In genomic region chr1:211750599-211750998, GRCh38 we compare ENCODE assay signal across 21 cellular contexts.
"Had no signal": no experiment of that assay in that cellular context is flagged by ENCODE, and none has a peak within 500 bp of the region (broad histone marks: within the 10 kb centered on the region; RNA-seq: fewer than 3 reads in every experiment).

No MANE protein-coding gene starts in this region.

- H3K4me1 Mint-ChIP-seq: activated naive CD4-positive, alpha-beta T cell treated with anti-CD3 and anti-CD28 coated beads, Interleukin-2, amount 50 U/mL, for 24 hours; naive thymus-derived CD4-positive, alpha-beta T cell; stimulated activated effector memory CD8-positive, alpha-beta T cell treated with anti-CD3 and anti-CD28 coated beads, Interleukin-12 subunit alpha, Interleukin-12 subunit beta, amount 100 ng/mL, for 72 hours had no signal

- H3K9me3 Mint-ChIP-seq: activated CD4-positive, alpha-beta memory T cell treated with anti-CD3 and anti-CD28 coated beads for 36 hours; activated naive CD4-positive, alpha-beta T cell treated with anti-CD3 and anti-CD28 coated beads, Interleukin-2, amount 50 U/mL, for 24 hours; activated T-cell treated with anti-CD3 and anti-CD28 coated beads, Interleukin-2, amount 50 U/mL, for 4 hours; naive thymus-derived CD4-positive, alpha-beta T cell; stimulated activated effector memory CD8-positive, alpha-beta T cell treated with anti-CD3 and anti-CD28 coated beads, Interleukin-12 subunit alpha, Interleukin-12 subunit beta, amount 100 ng/mL, for 72 hours had no signal

- DNase-seq: activated CD4-positive, alpha-beta memory T cell treated with anti-CD3 and anti-CD28 coated beads for 36 hours; activated CD4-positive, alpha-beta T cell treated with anti-CD3 and anti-CD28 coated beads for 36 hours; activated CD8-positive, alpha-beta memory T cell treated with anti-CD3 and anti-CD28 coated beads, Interleukin-2, amount 10 ng/mL, durations not matched to agents 7 days and 5 days; activated effector memory CD4-positive, alpha-beta T cell treated with anti-CD3 and anti-CD28 coated beads, Interleukin-2, amount 50 U/mL, for 16 hours; activated T-cell treated with anti-CD3 and anti-CD28 coated beads, Interleukin-2, amount 50 U/mL, for 4 hours; amygdala; body of pancreas; cortex of kidney; effector CD8-positive, alpha-beta T cell; heart left ventricle; left colon; mucosa of descending colon; naive thymus-derived CD4-positive, alpha-beta T cell; pancreas; stimulated activated CD4-positive, alpha-beta T cell treated with anti-CD3 and anti-CD28 coated beads, Interleukin-12 subunit alpha, Interleukin-12 subunit beta, amount 100 ng/mL, for 4 hours; stimulated activated CD4-positive, alpha-beta T cell treated with anti-CD3 and anti-CD28 coated beads, Interleukin-2, amount 100 ng/mL, for 24 hours had no signal

- H3K4me1 ChIP-seq: body of pancreas, pancreas, tibial nerve, vagina had no signal

- ATAC-seq: activated CD8-positive, alpha-beta memory T cell treated with anti-CD3 and anti-CD28 coated beads, Interleukin-2, amount 10 ng/mL, durations not matched to agents 7 days and 5 days; activated T-cell treated with anti-CD3 and anti-CD28 coated beads, Interleukin-2, amount 50 U/mL, for 4 hours; body of pancreas; heart left ventricle; left colon; mucosa of descending colon; naive thymus-derived CD4-positive, alpha-beta T cell; pancreas had no signal

- H3K27me3 ChIP-seq: body of pancreas, heart left ventricle, pancreas, tibial nerve, vagina had no signal

- H3K4me3 ChIP-seq: body of pancreas, heart left ventricle, lung, mucosa of descending colon, pancreas, tibial nerve, vagina had no signal

- H3K27me3 Mint-ChIP-seq: activated CD4-positive, alpha-beta memory T cell treated with anti-CD3 and anti-CD28 coated beads for 36 hours; activated CD4-positive, alpha-beta T cell treated with anti-CD3 and anti-CD28 coated beads for 36 hours; activated CD8-positive, alpha-beta memory T cell treated with anti-CD3 and anti-CD28 coated beads, Interleukin-2, amount 10 ng/mL, durations not matched to agents 7 days and 5 days; activated naive CD4-positive, alpha-beta T cell treated with anti-CD3 and anti-CD28 coated beads, Interleukin-2, amount 50 U/mL, for 24 hours; naive thymus-derived CD4-positive, alpha-beta T cell had no signal

- H3K4me3 Mint-ChIP-seq: activated CD4-positive, alpha-beta memory T cell treated with anti-CD3 and anti-CD28 coated beads for 36 hours; activated CD4-positive, alpha-beta T cell treated with anti-CD3 and anti-CD28 coated beads for 36 hours; activated CD8-positive, alpha-beta memory T cell treated with anti-CD3 and anti-CD28 coated beads, Interleukin-2, amount 10 ng/mL, durations not matched to agents 7 days and 5 days; activated naive CD4-positive, alpha-beta T cell treated with anti-CD3 and anti-CD28 coated beads, Interleukin-2, amount 50 U/mL, for 24 hours; activated T-cell treated with anti-CD3 and anti-CD28 coated beads, Interleukin-2, amount 50 U/mL, for 4 hours; naive thymus-derived CD4-positive, alpha-beta T cell; stimulated activated effector memory CD8-positive, alpha-beta T cell treated with anti-CD3 and anti-CD28 coated beads, Interleukin-12 subunit alpha, Interleukin-12 subunit beta, amount 100 ng/mL, for 72 hours had no signal

- H3K27ac ChIP-seq: body of pancreas, heart left ventricle, pancreas, tibial nerve, vagina had no signal

- H3K27ac Mint-ChIP-seq: activated CD4-positive, alpha-beta memory T cell treated with anti-CD3 and anti-CD28 coated beads for 36 hours; activated CD4-positive, alpha-beta T cell treated with anti-CD3 and anti-CD28 coated beads for 36 hours; activated CD8-positive, alpha-beta memory T cell treated with anti-CD3 and anti-CD28 coated beads, Interleukin-2, amount 10 ng/mL, durations not matched to agents 7 days and 5 days; activated naive CD4-positive, alpha-beta T cell treated with anti-CD3 and anti-CD28 coated beads, Interleukin-2, amount 50 U/mL, for 24 hours; naive thymus-derived CD4-positive, alpha-beta T cell; stimulated activated effector memory CD8-positive, alpha-beta T cell treated with anti-CD3 and anti-CD28 coated beads, Interleukin-12 subunit alpha, Interleukin-12 subunit beta, amount 100 ng/mL, for 72 hours had no signal
